19 cellular contexts compared by ENCODE assay signal in the genomic region with DNA sequence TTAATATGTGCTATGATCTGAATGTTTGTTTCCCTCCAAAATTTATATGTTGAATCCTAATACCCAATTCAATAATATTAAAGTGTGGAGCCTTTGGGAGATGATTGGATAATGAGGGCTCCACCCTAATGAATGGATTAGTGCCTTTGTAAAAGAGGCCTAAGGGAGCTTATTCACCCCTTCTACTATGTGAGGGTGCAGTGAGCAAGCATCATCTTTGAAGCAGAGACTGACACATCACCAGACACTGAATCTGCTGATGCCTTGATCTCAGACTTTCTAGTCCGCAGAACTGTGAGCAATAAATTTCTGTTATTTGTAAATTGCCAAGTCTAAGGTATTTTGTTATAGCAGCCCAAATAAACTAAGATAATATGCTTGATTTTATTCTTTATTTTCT.
DNase-seq lines count a peak whose midpoint lies in the region; ATAC-seq, FAIRE-seq and TF ChIP-seq lines count a peak whose summit lies in the region.
"Had no signal": no experiment of that assay in that cellular context is flagged by ENCODE, and none has a peak within 500 bp of the region (broad histone marks: within the 10 kb centered on the region; RNA-seq: fewer than 3 reads in every experiment).

No MANE protein-coding gene starts in this region.

- no peaks in the 10 kb centered on the region for H3K79me2 ChIP-seq in keratinocyte (ENCODE audit: control insufficient read depth, insufficient read depth, low read length)

- peaks cover 0 to 4% of the 10 kb centered on the region in 2 experiments for H3K36me3 ChIP-seq in keratinocyte (ENCODE audit: control insufficient read depth in 2 of 2, extremely low read depth in 1 of 2, insufficient read depth in 2 of 2, low read length in 2 of 2)
- H3K36me3 ChIP-seq: BLaER1 had no signal

- H3K27me3 Mint-ChIP-seq in stimulated activated memory B cell treated with anti-CD40 and anti-IgM and Interleukin-4, amounts not matched to agents 10 μg/mL and 1 μg/mL and 100 μg/mL, for 72 hours, result no peaks in the 10 kb centered on the region
- H3K27me3 Mint-ChIP-seq: CD4-positive, alpha-beta memory T cell had no signal

- H3K27me3 ChIP-seq in keratinocyte (ENCODE audit: control insufficient read depth, extremely low read depth, insufficient read depth, low read length), result no peaks in the 10 kb centered on the region
- H3K27me3 ChIP-seq: BLaER1 had no signal

- peak overlapping the region; percentile 55 for H3K4me2 ChIP-seq in keratinocyte (ENCODE audit: control insufficient read depth, extremely low read depth, insufficient read depth, low read depth, low read length)
- H3K4me2 ChIP-seq: BLaER1 had no signal

- H3K36me3 Mint-ChIP-seq in stimulated activated memory B cell treated with anti-CD40 and anti-IgM and Interleukin-4, amounts not matched to agents 10 μg/mL and 1 μg/mL and 100 μg/mL, for 72 hours, result peaks cover 64% of the 10 kb centered on the region

- peaks cover 2% of the 10 kb centered on the region for H3K9me3 ChIP-seq in keratinocyte (ENCODE audit: control insufficient read depth, low read depth, low read length)

- H3K4me1 Mint-ChIP-seq in stimulated activated memory B cell treated with anti-CD40 and anti-IgM and Interleukin-4, amounts not matched to agents 10 μg/mL and 1 μg/mL and 100 μg/mL, for 72 hours, result peaks cover 15% of the 10 kb centered on the region
- H3K4me1 Mint-ChIP-seq: CD14-positive monocyte had no signal

- H3K27ac Mint-ChIP-seq in stimulated activated memory B cell treated with anti-CD40 and anti-IgM and Interleukin-4, amounts not matched to agents 10 μg/mL and 1 μg/mL and 100 μg/mL, for 72 hours, result no peak overlapping the region
- H3K27ac Mint-ChIP-seq: CD14-positive monocyte; CD4-positive, alpha-beta memory T cell; HFFc6 had no signal

- no peaks in the 10 kb centered on the region for H3K9me1 ChIP-seq in keratinocyte (ENCODE audit: control insufficient read depth, extremely low read depth, insufficient read depth, low read length)

- dilution Hi-C loops in keratinocyte (cut with MboI; ENCODE audit: extremely low pct_ligation_motif_present, low sequenced_read_pairs), result no loop called here

- no peaks in the 10 kb centered on the region for H4K20me1 ChIP-seq in keratinocyte (ENCODE audit: control insufficient read depth, extremely low read depth, insufficient read depth, low read length)
- H4K20me1 ChIP-seq: BLaER1 had no signal

- H3K4me3 ChIP-seq in keratinocyte (ENCODE audit: control insufficient read depth in 2 of 3, extremely low read depth in 1 of 3, insufficient read depth in 2 of 3, low read depth in 1 of 3, low read length in 3 of 3), result peak overlapping the region in 2 of 3 experiments; percentile 29 to 67
- H3K4me3 ChIP-seq: BLaER1 had no signal

- H3K9ac ChIP-seq in keratinocyte (ENCODE audit: control insufficient read depth, extremely low read depth, insufficient read depth, low read length), result peak overlapping the region; percentile 66
- H3K9ac ChIP-seq: BLaER1 had no signal

- H2AFZ ChIP-seq in keratinocyte (ENCODE audit: control insufficient read depth, low read length), result no peak overlapping the region

- peaks cover 23% of the 10 kb centered on the region for H3K4me1 ChIP-seq in keratinocyte (ENCODE audit: control insufficient read depth, extremely low read depth, insufficient read depth, low read length)

- no peak for TF ChIP-seq CTCF in keratinocyte (optimal IDR thresholded peaks at IDR 0.05 in 1 of 3, IDR thresholded peaks at IDR 0.05 in 1 of 3, conservative IDR thresholded peaks at IDR 0.05 in 1 of 3; ENCODE audit: extremely low read depth in 1 of 3, insufficient read depth in 2 of 3, low read length in 3 of 3)

- peak overlapping the region; percentile 51 for H3K27ac ChIP-seq in epithelial cell of prostate
- peak overlapping the region; percentile 83 for H3K27ac ChIP-seq in keratinocyte (ENCODE audit: control insufficient read depth, insufficient read depth, low read length)
- H3K27ac ChIP-seq: BLaER1 had no signal

- DNase-seq in ELR (ENCODE audit: low read depth) (peak; percentile 45), RKO (ENCODE audit: low spot score) (peak; percentile 28), epithelial cell of prostate (ENCODE audit: low read depth, low spot score) (no peak), keratinocyte (ENCODE audit: low read depth, low spot score) (no peak), NOMO-1 treated with DMSO at 0.1 percent for 48 hours (lab: John Stamatoyannopoulos, UW; ENCODE audit: unreplicated experiment) (no peak)
- DNase-seq: 8988T; CD4-positive, alpha-beta memory T cell; DMS153; DMS79; GF-D8; GOT3; H7; HFFc6 had no signal

- peaks cover 24% of the 10 kb centered on the region for H3K9me3 Mint-ChIP-seq in stimulated activated memory B cell treated with anti-CD40 and anti-IgM and Interleukin-4, amounts not matched to agents 10 μg/mL and 1 μg/mL and 100 μg/mL, for 72 hours

- FAIRE-seq in keratinocyte (lab: Jason Lieb, UNC), result peak; percentile 87
- FAIRE-seq: HTR-8/SVneo had no signal

- no peak for ATAC-seq in HG03135 (IDR thresholded peaks at IDR 0.05; ENCODE audit: unreplicated experiment)
- ATAC-seq in stimulated activated memory B cell treated with anti-CD40 and anti-IgM and Interleukin-4, amounts not matched to agents 10 μg/mL and 1 μg/mL and 100 μg/mL, for 72 hours, result no peak
- ATAC-seq: HCT116 had no signal

- H3K4me3 Mint-ChIP-seq in stimulated activated memory B cell treated with anti-CD40 and anti-IgM and Interleukin-4, amounts not matched to agents 10 μg/mL and 1 μg/mL and 100 μg/mL, for 72 hours, result no peak overlapping the region
- H3K4me3 Mint-ChIP-seq: CD14-positive monocyte; CD4-positive, alpha-beta memory T cell; HFFc6 had no signal

Comparison
In these comparisons a context has a peak if more than half of its experiments do, and no peak if none do; other contexts are left out.
1. DNase-seq: peak in ELR (single experiment) and RKO (single experiment); none in epithelial cell of prostate (single experiment), keratinocyte (single experiment) and NOMO-1 treated with DMSO at 0.1 percent for 48 hours (single experiment).